8 cellular contexts compared by ENCODE assay signal in the genomic region with DNA sequence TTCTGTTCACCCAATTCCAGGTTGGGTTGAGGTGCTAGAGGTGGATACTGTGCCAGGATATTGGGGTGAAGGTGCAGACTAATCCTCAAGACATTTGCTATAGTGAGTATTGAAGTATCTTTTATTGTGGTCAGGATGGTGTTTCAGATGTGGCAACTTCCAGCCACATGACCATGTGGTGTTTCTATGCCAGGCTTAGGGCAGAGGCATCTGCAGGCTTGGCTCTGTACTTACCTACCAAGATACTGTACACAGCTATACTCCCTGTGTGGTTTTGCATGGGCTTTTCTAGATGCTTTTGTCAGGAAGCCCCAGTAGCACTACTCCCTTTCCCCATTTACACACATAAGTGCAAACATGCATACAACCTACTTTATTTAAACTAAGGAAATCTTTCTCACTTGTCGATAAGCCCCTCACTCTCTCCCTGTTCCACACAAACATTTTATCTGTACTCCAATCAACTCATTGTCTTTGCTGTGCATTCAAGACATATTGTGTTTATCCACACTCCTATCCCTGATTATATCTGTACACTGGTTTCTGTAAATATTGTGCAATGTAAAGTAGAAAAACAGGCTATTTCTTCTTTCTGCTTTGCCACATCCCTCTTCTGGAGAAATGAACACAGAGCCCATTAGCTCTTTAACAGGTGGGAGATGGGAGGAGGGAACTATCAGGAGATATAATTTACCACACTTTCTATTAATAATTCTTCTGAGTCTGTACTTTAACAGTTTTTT. TPM values are rescaled to one million over a fixed set of nuclear protein-coding genes. Genes with fewer than 3 reads are reported as not detected.
DNase-seq lines count a peak whose midpoint lies in the region; ATAC-seq, FAIRE-seq and TF ChIP-seq lines count a peak whose summit lies in the region.

No MANE protein-coding gene starts in this region.

- 71 to 78% methylated on average over 1 of the region's 1 CpG for WGBS in pancreas, 2 donors

- H3K9me3 ChIP-seq in pancreas = no peaks in the 10 kb centered on the region

- no peak for FAIRE-seq in pancreas (lab: Jason Lieb, UNC)

- TF ChIP-seq CTCF in pancreas (IDR thresholded peaks at IDR 0.05) = no peak

- peak; percentile 88 for ATAC-seq in GM21390 (IDR thresholded peaks at IDR 0.05; ENCODE audit: unreplicated experiment)
- ATAC-seq in pancreas = peak in 3 of 4 donors; percentile 44 to 66 (median 53)

- no peak overlapping the region for H3K27ac ChIP-seq in pancreas

- peak overlapping the region; percentile 6 for H3K4me3 Mint-ChIP-seq in activated T-helper 1 cell treated with anti-CD3 and anti-CD28 coated beads, Interleukin-12 subunit alpha, Interleukin-12 subunit beta, Interleukin-2, Interleukin-4 antibody, amounts not matched to agents 30 ng/mL and 10 ng/mL and 1 ng/mL, durations not matched to agents 14 hours and 24 hours and 36 hours

- no peaks in the 10 kb centered on the region for H3K27me3 ChIP-seq in pancreas

- peaks cover 3% of the 10 kb centered on the region for H3K36me3 Mint-ChIP-seq in activated T-helper 1 cell treated with anti-CD3 and anti-CD28 coated beads, Interleukin-12 subunit alpha, Interleukin-12 subunit beta, Interleukin-2, Interleukin-4 antibody, amounts not matched to agents 30 ng/mL and 10 ng/mL and 1 ng/mL, durations not matched to agents 14 hours and 24 hours and 36 hours (ENCODE audit: low read depth)

- DNase-seq in CD1c-positive myeloid dendritic cell (ENCODE audit: extremely low spot score) (peak; percentile 28), HT-29 (ENCODE audit: low spot score) (peak; percentile 34), pancreas (no peak), GM19238 (ENCODE audit: insufficient read length, low spot score) (no peak), NCI-H1048 (lab: John Stamatoyannopoulos, UW) (no peak), COLO668 (lab: John Stamatoyannopoulos, UW; ENCODE audit: unreplicated experiment) (no peak)
- peak; percentile 29 for DNase-seq in activated T-helper 1 cell treated with anti-CD3 and anti-CD28 coated beads, Interleukin-12 subunit alpha, Interleukin-12 subunit beta, Interleukin-2, Interleukin-4 antibody, amounts not matched to agents 30 ng/mL and 10 ng/mL and 1 ng/mL, durations not matched to agents 14 hours and 24 hours and 36 hours (ENCODE audit: low spot score)

- H3K36me3 ChIP-seq in pancreas = no peaks in the 10 kb centered on the region

- H3K4me1 Mint-ChIP-seq in activated T-helper 1 cell treated with anti-CD3 and anti-CD28 coated beads, Interleukin-12 subunit alpha, Interleukin-12 subunit beta, Interleukin-2, Interleukin-4 antibody, amounts not matched to agents 30 ng/mL and 10 ng/mL and 1 ng/mL, durations not matched to agents 14 hours and 24 hours and 36 hours (ENCODE audit: low read depth) = peaks cover 28% of the 10 kb centered on the region

- H3K4me1 ChIP-seq in pancreas = peaks cover 0 to 3% (median 0%) of the 10 kb centered on the region in 3 donors

- H3K27me3 Mint-ChIP-seq in activated T-helper 1 cell treated with anti-CD3 and anti-CD28 coated beads, Interleukin-12 subunit alpha, Interleukin-12 subunit beta, Interleukin-2, Interleukin-4 antibody, amounts not matched to agents 30 ng/mL and 10 ng/mL and 1 ng/mL, durations not matched to agents 14 hours and 24 hours and 36 hours (ENCODE audit: insufficient read depth) = no peaks in the 10 kb centered on the region

- no peaks in the 10 kb centered on the region for H3K9me3 Mint-ChIP-seq in activated T-helper 1 cell treated with anti-CD3 and anti-CD28 coated beads, Interleukin-12 subunit alpha, Interleukin-12 subunit beta, Interleukin-2, Interleukin-4 antibody, amounts not matched to agents 30 ng/mL and 10 ng/mL and 1 ng/mL, durations not matched to agents 14 hours and 24 hours and 36 hours

- H3K27ac Mint-ChIP-seq in activated T-helper 1 cell treated with anti-CD3 and anti-CD28 coated beads, Interleukin-12 subunit alpha, Interleukin-12 subunit beta, Interleukin-2, Interleukin-4 antibody, amounts not matched to agents 30 ng/mL and 10 ng/mL and 1 ng/mL, durations not matched to agents 14 hours and 24 hours and 36 hours = no peak overlapping the region

- no peak overlapping the region for H3K4me3 ChIP-seq in pancreas

- intact Hi-C loops in activated T-helper 1 cell treated with anti-CD3 and anti-CD28 coated beads, Interleukin-12 subunit alpha, Interleukin-12 subunit beta, Interleukin-2, Interleukin-4 antibody, amounts not matched to agents 30 ng/mL and 10 ng/mL and 1 ng/mL, durations not matched to agents 14 hours and 24 hours and 36 hours (cut with micrococcal nuclease) = no loop called here
- intact Hi-C loops in pancreas (cut with DNase I) = no loop called here

RNA-seq across cellular contexts. Expression of gene ARL6IP6, which starts 12.3 kb away (rescaled TPM):
- total RNA-seq in HT-29 (2014; rRNA removed; shearing (Covaris generic)) = 15.7 and 16.7 TPM in 2 replicates
- total RNA-seq in activated T-helper 1 cell treated with anti-CD3 and anti-CD28 coated beads, Interleukin-12 subunit alpha, Interleukin-12 subunit beta, Interleukin-2, Interleukin-4 antibody, amounts not matched to agents 30 ng/mL and 10 ng/mL and 1 ng/mL, durations not matched to agents 14 hours and 24 hours and 36 hours = 30.2 and 31.7 TPM in 2 replicates
- total RNA-seq in pancreas = 1 to 10 TPM; 2.1 to 7.9 (median 3.5) TPM
- polyA plus RNA-seq in pancreas = 1 to 10 TPM; 2.4 to 6.7 TPM

RNA-seq across cellular contexts. Expression of gene PRPF40A, which starts 13.5 kb away (rescaled TPM):
- total RNA-seq in HT-29 (2014; rRNA removed; shearing (Covaris generic)) = 114 and 129 TPM in 2 replicates
- total RNA-seq in activated T-helper 1 cell treated with anti-CD3 and anti-CD28 coated beads, Interleukin-12 subunit alpha, Interleukin-12 subunit beta, Interleukin-2, Interleukin-4 antibody, amounts not matched to agents 30 ng/mL and 10 ng/mL and 1 ng/mL, durations not matched to agents 14 hours and 24 hours and 36 hours = 152 and 172 TPM in 2 replicates
- total RNA-seq in pancreas = 10 to 100 TPM; 22.3 to 44.7 (median 32.1) TPM
- 10 to 100 TPM in 1 of 2 donors, 1 to 10 TPM in 1; 8.7 to 20.2 TPM for polyA plus RNA-seq in pancreas

Comparison
In these comparisons a context has a peak if more than half of its experiments do, and no peak if none do; other contexts are left out.
1. DNase-seq: peak in CD1c-positive myeloid dendritic cell (single experiment), HT-29 (single experiment) and activated T-helper 1 cell treated with anti-CD3 and anti-CD28 coated beads, Interleukin-12 subunit alpha, Interleukin-12 subunit beta, Interleukin-2, Interleukin-4 antibody, amounts not matched to agents 30 ng/mL and 10 ng/mL and 1 ng/mL, durations not matched to agents 14 hours and 24 hours and 36 hours (single experiment); none in pancreas (0 of 6), GM19238 (single experiment), NCI-H1048 (single experiment) and COLO668 (single experiment).